15 cellular contexts compared by ENCODE assay signal in the genomic region with DNA sequence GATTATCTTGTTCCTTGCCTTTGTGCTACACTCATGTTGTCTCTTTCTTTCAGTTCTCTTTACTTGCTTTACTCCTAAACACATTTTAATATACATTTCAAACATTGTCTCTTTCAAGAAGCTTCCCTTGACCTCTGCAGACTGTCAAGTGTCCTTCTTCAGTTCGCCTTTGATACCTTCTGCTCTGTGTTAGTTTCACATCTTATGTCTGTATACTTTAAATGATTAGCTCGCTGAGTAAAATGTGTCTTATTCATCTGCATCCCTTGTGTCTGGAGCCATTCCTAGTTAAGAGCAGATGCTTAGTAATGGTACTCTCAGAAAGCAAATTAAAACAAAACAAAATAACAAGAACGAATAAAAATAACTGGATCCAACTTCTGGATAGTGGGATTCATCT.
DNase-seq lines count a peak whose midpoint lies in the region; ATAC-seq and TF ChIP-seq lines count a peak whose summit lies in the region.
"Had no signal": no experiment of that assay in that cellular context is flagged by ENCODE, and none has a peak within 500 bp of the region (broad histone marks: within the 10 kb centered on the region; RNA-seq: fewer than 3 reads in every experiment).

No MANE protein-coding gene starts in this region.

- POLR2A ChIA-PET in activated CD8-positive, alpha-beta T cell treated with anti-CD3 and anti-CD28 coated beads for 36 hours (lab: Charles Lee), result no interaction called here

- no peaks in the 10 kb centered on the region for H3K4me1 ChIP-seq in neural progenitor cell
- H3K4me1 ChIP-seq: A549 had no signal

- no peak for TF ChIP-seq CTCF in neural progenitor cell (IDR thresholded peaks at IDR 0.05)
- TF ChIP-seq CTCF in activated CD8-positive, alpha-beta T cell treated with anti-CD3 and anti-CD28 coated beads for 36 hours (IDR thresholded peaks at IDR 0.05), result no peak

- H3K9me3 Mint-ChIP-seq in neural progenitor cell, result no peaks in the 10 kb centered on the region
- no peaks in the 10 kb centered on the region for H3K9me3 Mint-ChIP-seq in activated CD8-positive, alpha-beta T cell treated with anti-CD3 and anti-CD28 coated beads for 36 hours
- H3K9me3 Mint-ChIP-seq: CD8-positive, alpha-beta T cell had no signal

- H3K79me2 ChIP-seq in neural progenitor cell (ENCODE audit: low read depth), result no peaks in the 10 kb centered on the region

- no peak overlapping the region for H3K27ac Mint-ChIP-seq in neural progenitor cell
- no peak overlapping the region for H3K27ac Mint-ChIP-seq in activated CD8-positive, alpha-beta T cell treated with anti-CD3 and anti-CD28 coated beads for 36 hours
- H3K27ac Mint-ChIP-seq: CD14-positive monocyte; CD8-positive, alpha-beta T cell had no signal

- intact Hi-C loops in activated CD8-positive, alpha-beta T cell treated with anti-CD3 and anti-CD28 coated beads for 36 hours (cut with micrococcal nuclease), result no loop called here

- no peak overlapping the region for H3K4me3 ChIP-seq in neural progenitor cell
- H3K4me3 ChIP-seq: A549, GM23248, K562 had no signal

- H3F3A ChIP-seq in neural progenitor cell (ENCODE audit: low read depth), result no peaks in the 10 kb centered on the region

- CTCF ChIA-PET in activated CD8-positive, alpha-beta T cell treated with anti-CD3 and anti-CD28 coated beads for 36 hours (lab: Charles Lee), result interaction anchor here (0.6 to 2.1 kb wide), 3 partner anchors 20 to 70 kb away, joined by 3 to 6 read pairs (median 3); no protein-coding TSS in a partner anchor

- DNase-seq in neural progenitor cell (ENCODE audit: low spot score), result no peak
- DNase-seq in NCI-H2196 treated with DMSO at 0.1 percent for 48 hours (lab: John Stamatoyannopoulos, UW; ENCODE audit: unreplicated experiment), result no peak
- no peak for DNase-seq in activated CD8-positive, alpha-beta T cell treated with anti-CD3 and anti-CD28 coated beads for 36 hours
- DNase-seq: CD8-positive, alpha-beta T cell; DMS79 treated with DMSO at 0.1 percent for 48 hours; EL; GM23248; H7 had no signal

- no peaks in the 10 kb centered on the region for H3K27me3 Mint-ChIP-seq in neural progenitor cell (ENCODE audit: insufficient read depth, low read depth)
- H3K27me3 Mint-ChIP-seq in activated CD8-positive, alpha-beta T cell treated with anti-CD3 and anti-CD28 coated beads for 36 hours, result no peaks in the 10 kb centered on the region

- H3K27me3 ChIP-seq in neural progenitor cell, result no peaks in the 10 kb centered on the region

- no peaks in the 10 kb centered on the region for H3K4me1 Mint-ChIP-seq in neural progenitor cell
- no peaks in the 10 kb centered on the region for H3K4me1 Mint-ChIP-seq in activated CD8-positive, alpha-beta T cell treated with anti-CD3 and anti-CD28 coated beads for 36 hours (ENCODE audit: low read depth)
- H3K4me1 Mint-ChIP-seq: CD14-positive monocyte had no signal

- H3K9me3 ChIP-seq in neural progenitor cell (ENCODE audit: low read depth), result no peaks in the 10 kb centered on the region
- H3K9me3 ChIP-seq: A549 had no signal

- ATAC-seq in GM18861 (IDR thresholded peaks at IDR 0.05; ENCODE audit: unreplicated experiment) (peak; percentile 82), GM19463 (IDR thresholded peaks at IDR 0.05; ENCODE audit: unreplicated experiment) (peak; percentile 74), HG03558 (IDR thresholded peaks at IDR 0.05; ENCODE audit: extremely low read depth, unreplicated experiment) (peak; percentile 38), GM21737 (IDR thresholded peaks at IDR 0.05; ENCODE audit: unreplicated experiment) (no peak)
- no peak for ATAC-seq in activated CD8-positive, alpha-beta T cell treated with anti-CD3 and anti-CD28 coated beads for 36 hours
- ATAC-seq: A549; CD8-positive, alpha-beta T cell; K562 had no signal

- no peak overlapping the region for H3K9ac ChIP-seq in neural progenitor cell
- H3K9ac ChIP-seq: GM23248 had no signal

- no peaks in the 10 kb centered on the region for H4K20me1 ChIP-seq in neural progenitor cell (ENCODE audit: low read depth)

- no peak overlapping the region for H3K4me2 ChIP-seq in neural progenitor cell
- H3K4me2 ChIP-seq: A549 had no signal

- no peak overlapping the region for H3K27ac ChIP-seq in neural progenitor cell
- H3K27ac ChIP-seq: A549, GM23248 had no signal

- no peaks in the 10 kb centered on the region for H3K36me3 ChIP-seq in neural progenitor cell

- H3K4me3 Mint-ChIP-seq in neural progenitor cell, result no peak overlapping the region
- H3K4me3 Mint-ChIP-seq in activated CD8-positive, alpha-beta T cell treated with anti-CD3 and anti-CD28 coated beads for 36 hours, result no peak overlapping the region
- H3K4me3 Mint-ChIP-seq: CD14-positive monocyte; CD8-positive, alpha-beta T cell had no signal

- peak overlapping the region; percentile 65 for H2AFZ ChIP-seq in neural progenitor cell (replicated peaks)
- H2AFZ ChIP-seq: GM23248 had no signal

- no peaks in the 10 kb centered on the region for H3K36me3 Mint-ChIP-seq in neural progenitor cell
- H3K36me3 Mint-ChIP-seq in activated CD8-positive, alpha-beta T cell treated with anti-CD3 and anti-CD28 coated beads for 36 hours (ENCODE audit: low read depth), result no peaks in the 10 kb centered on the region
- H3K36me3 Mint-ChIP-seq: CD14-positive monocyte; CD8-positive, alpha-beta T cell had no signal

Comparison
In these comparisons a context has a peak if more than half of its experiments do, and no peak if none do; other contexts are left out.
1. ATAC-seq: peak in GM18861 (single experiment), GM19463 (single experiment) and HG03558 (single experiment); none in GM21737 (single experiment) and activated CD8-positive, alpha-beta T cell treated with anti-CD3 and anti-CD28 coated beads for 36 hours (single experiment).